8 cellular contexts compared by ENCODE assay signal in the genomic region with DNA sequence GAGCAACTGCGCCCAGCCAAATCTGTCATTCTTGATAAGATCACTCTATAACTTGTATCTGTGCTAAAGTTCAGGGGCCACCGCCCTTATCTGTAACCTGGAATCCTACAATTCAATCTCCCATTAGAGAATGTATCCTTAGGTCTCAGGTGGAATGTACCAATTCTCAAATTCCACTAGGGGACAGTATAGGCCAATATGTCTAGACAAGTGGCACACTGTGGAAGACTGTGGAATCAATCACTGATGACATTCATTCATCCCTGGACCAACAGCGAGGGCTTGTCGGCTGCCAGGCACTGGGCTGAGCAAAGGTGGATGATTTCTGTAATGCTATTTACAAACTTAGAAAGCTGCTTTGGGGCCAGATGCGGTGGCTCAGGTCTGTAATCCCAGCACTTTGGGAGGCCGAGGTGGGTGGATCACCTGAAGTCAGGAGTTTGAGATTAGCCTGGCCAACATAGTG. TPM values are rescaled to one million over a fixed set of nuclear protein-coding genes. Genes with fewer than 3 reads are reported as not detected.
DNase-seq lines count a peak whose midpoint lies in the region; ATAC-seq and TF ChIP-seq lines count a peak whose summit lies in the region.

No MANE protein-coding gene starts in this region.

- ATAC-seq in left lung, result peak; percentile 84

- H3K4me1 ChIP-seq in left lung, result peaks cover 0 to 33% of the 10 kb centered on the region in 2 donors

- intact Hi-C loops in left lung (cut with DNase I), result no loop called here
- intact Hi-C loops in lower leg skin (cut with DNase I; ENCODE audit: low total_unique reads), result no loop called here

- DNase-seq in AG09309 (ENCODE audit: low read depth), result no peak
- DNase-seq in MV-4-11 (lab: John Stamatoyannopoulos, UW), result peak; percentile 40
- no peak for DNase-seq in astrocyte of the cerebellum (ENCODE audit: low read depth)
- no peak for DNase-seq in left lung
- DNase-seq in lower leg skin (ENCODE audit: low spot score in 2 of 2), result no peak
- no peak for DNase-seq in activated effector memory CD4-positive, alpha-beta T cell treated with Interleukin-2 at 50 U/mL for 16 hours
- DNase-seq in stimulated activated CD4-positive, alpha-beta T cell treated with anti-CD3 and anti-CD28 coated beads, Interleukin-4, amount 100 ng/mL, for 24 hours, result no peak

- TF ChIP-seq CTCF in AG09309 (IDR thresholded peaks at IDR 0.05; ENCODE audit: control insufficient read depth, insufficient read depth, low read depth, low read length, missing control alignments) (peak; percentile 80), GM12801 (IDR thresholded peaks at IDR 0.05; ENCODE audit: extremely low read depth, insufficient read length) (peak; percentile 86), astrocyte of the cerebellum (IDR thresholded peaks at IDR 0.05; ENCODE audit: low read depth, low read length, missing control alignments) (peak; percentile 51), left lung (IDR thresholded peaks at IDR 0.05) (peak; percentile 53 to 62), lower leg skin (IDR thresholded peaks at IDR 0.05) (no peak)

- H3K27me3 ChIP-seq in left lung, result no peaks in the 10 kb centered on the region

- H3K4me3 ChIP-seq in AG09309 (ENCODE audit: control insufficient read depth, low read depth, low read length) (no peak overlapping the region), astrocyte of the cerebellum (ENCODE audit: low read depth, low read length) (no peak overlapping the region), left lung (no peak overlapping the region), lower leg skin (ENCODE audit: low read depth, poor library complexity, severe bottlenecking) (no peak overlapping the region)

- H3K27ac ChIP-seq in left lung, result no peak overlapping the region

- 84 to 91% methylated on average over 6 of the region's 6 CpGs for WGBS in lower leg skin, 2 donors

- no peak for TF ChIP-seq POLR2A in lower leg skin (IDR thresholded peaks at IDR 0.05)

- no peaks in the 10 kb centered on the region for H3K36me3 ChIP-seq in left lung

- in situ Hi-C loops in astrocyte of the cerebellum (cut with HindIII; ENCODE audit: low sequenced_read_pairs), result no loop called here

- H3K9me3 ChIP-seq in left lung, result no peaks in the 10 kb centered on the region

RNA-seq across cellular contexts. Expression of gene MEGF9, which starts 28.7 kb away (rescaled TPM):
- total RNA-seq in left lung (100 to 1,000 TPM in 1 of 2 donors, 10 to 100 TPM in 1; 75.1 to 103 TPM), lower leg skin (10 to 100 TPM; 49.0 to 59.0 (median 57.0) TPM)

RNA-seq across cellular contexts. Expression of gene FBXW2, which starts 50.2 kb away (rescaled TPM):
- total RNA-seq in left lung, result 10 to 100 TPM; 93.0 to 93.4 TPM
- 10 to 100 TPM; 25.9 to 49.6 (median 46.4) TPM for total RNA-seq in lower leg skin

Comparison
In these comparisons a context has a peak if more than half of its experiments do, and no peak if none do; other contexts are left out.
1. CTCF ChIP-seq: peak in AG09309 (single experiment), GM12801 (single experiment), astrocyte of the cerebellum (single experiment) and left lung (2 of 2); none in lower leg skin (0 of 3).